In genomic region chr1:2821970-2822620, GRCh38 we compare ENCODE assay signal across 1 cellular context.
TF ChIP-seq lines count a peak whose summit lies in the region.

No MANE protein-coding gene starts in this region.

TF ChIP-seq in HepG2, 621 proteins besides CTCF, POLR2A, EP300 and RAD21 (continued from another document):
- no peak for TF ChIP-seq ZNF136 (CRISPR knock-in tag; IDR thresholded peaks at IDR 0.05; ENCODE audit: low read depth)
TF ChIP-seq in HepG2: peak in this region for 6.
